8 cellular contexts compared by ENCODE assay signal in genomic region chr2:109715302-109715937, GRCh38.
DNase-seq lines count a peak whose midpoint lies in the region; ATAC-seq and TF ChIP-seq lines count a peak whose summit lies in the region.

No MANE protein-coding gene starts in this region.

- H3K27ac ChIP-seq in GM23248 (no peak overlapping the region), VCaP (no peak overlapping the region), left ventricle myocardium inferior (replicated peaks) (no peak overlapping the region), spleen (no peak overlapping the region)

- H3K4me1 ChIP-seq in GM23248 (ENCODE audit: insufficient read depth) (no peaks in the 10 kb centered on the region), left ventricle myocardium inferior (no peaks in the 10 kb centered on the region), spleen (no peaks in the 10 kb centered on the region)

- no peaks in the 10 kb centered on the region for H3K79me2 ChIP-seq in GM23248 (ENCODE audit: insufficient read depth)

- H3K9ac ChIP-seq in GM23248: no peak overlapping the region

- peak; percentile 53 for TF ChIP-seq CTCF in VCaP (conservative IDR thresholded peaks at IDR 0.05)
- TF ChIP-seq CTCF in left ventricle myocardium inferior (IDR thresholded peaks at IDR 0.05; ENCODE audit: borderline replicate concordance): peak; percentile 80
- TF ChIP-seq CTCF in spleen (IDR thresholded peaks at IDR 0.05 in 8 of 11, conservative IDR thresholded peaks at IDR 0.05 in 3 of 11): peak in 8 of 11 experiments; percentile 32 to 57 (median 44)
- TF ChIP-seq CTCF in GM13977 (IDR thresholded peaks at IDR 0.05; ENCODE audit: extremely low read depth, insufficient read depth, missing control alignments): no peak
- no peak for TF ChIP-seq CTCF in omental fat pad (IDR thresholded peaks at IDR 0.05)

- no peaks in the 10 kb centered on the region for H3K9me2 ChIP-seq in GM23248 (ENCODE audit: insufficient read depth)

- ATAC-seq in GM18907 (IDR thresholded peaks at IDR 0.05; ENCODE audit: unreplicated experiment) (no peak), omental fat pad (ENCODE audit: low FRiP score) (no peak)

- H3K4me2 ChIP-seq in GM23248 (ENCODE audit: unreplicated experiment): no peak overlapping the region

- in situ Hi-C loops in GM23248 (cut with MboI) (loop anchor here (5.0 kb wide), 1 partner anchor 173 kb away; no protein-coding TSS in a partner anchor), GM13977 (cut with MboI; ENCODE audit: low pct_unique_long_range_greater_than_20kb, low sequenced_read_pairs, unreplicated experiment) (no loop called here)

- TF ChIP-seq POLR2A in spleen (IDR thresholded peaks at IDR 0.05): no peak

- intact Hi-C loops in left ventricle myocardium inferior (cut with micrococcal nuclease): no loop called here
- intact Hi-C loops in spleen (cut with DNase I; ENCODE audit: low total_unique reads): loop anchor here (5.0 kb wide), 1 partner anchor 168 kb away; no protein-coding TSS in a partner anchor

- peak; percentile 56 for DNase-seq in GM23248
- no peak for DNase-seq in left ventricle myocardium inferior
- peak; percentile 24 for DNase-seq in spleen
- no peak for DNase-seq in GM13977 (ENCODE audit: low spot score)
- DNase-seq in SKM-1 (lab: John Stamatoyannopoulos, UW; ENCODE audit: unreplicated experiment): no peak
- no peak for DNase-seq in omental fat pad (ENCODE audit: low spot score)

- H2AFZ ChIP-seq in GM23248: no peak overlapping the region

- H3K27me3 ChIP-seq in GM23248 (replicated peaks; ENCODE audit: insufficient read depth) (no peaks in the 10 kb centered on the region), left ventricle myocardium inferior (ENCODE audit: low read depth) (no peaks in the 10 kb centered on the region), spleen (replicated peaks in 1 of 7) (no peaks in the 10 kb centered on the region)

- 8 to 17% methylated on average over 1 of the region's 1 CpG for WGBS in GM23248 (ENCODE audit: low coverage in 1 of 2, low lambda C conversion rate in 2 of 2, missing lambda C conversion rate in 2 of 2), 2 experiments
- WGBS in spleen, 5 donors: 41 to 67% (median 55%) methylated on average over 1 of the region's 1 CpG

- H3F3A ChIP-seq in GM23248 (ENCODE audit: insufficient read depth): no peaks in the 10 kb centered on the region

- H4K20me1 ChIP-seq in GM23248 (ENCODE audit: insufficient read depth): no peaks in the 10 kb centered on the region

- no peak overlapping the region for H3K4me3 ChIP-seq in GM23248
- no peak overlapping the region for H3K4me3 ChIP-seq in left ventricle myocardium inferior
- H3K4me3 ChIP-seq in spleen: no peak overlapping the region

- H3K36me3 ChIP-seq in GM23248 (ENCODE audit: low read depth) (no peaks in the 10 kb centered on the region), left ventricle myocardium inferior (no peaks in the 10 kb centered on the region), spleen (no peaks in the 10 kb centered on the region)

- H3K9me3 ChIP-seq in GM23248 (ENCODE audit: low read depth) (no peaks in the 10 kb centered on the region), left ventricle myocardium inferior (replicated peaks) (peaks cover 8% of the 10 kb centered on the region), spleen (peaks cover 0 to 6% (median 0%) of the 10 kb centered on the region in 8 donors)

Comparison
In these comparisons a context has a peak if more than half of its experiments do, and no peak if none do; other contexts are left out.
1. DNase-seq: peak in GM23248 (single experiment) and spleen (single experiment); none in left ventricle myocardium inferior (single experiment), GM13977 (single experiment), SKM-1 (single experiment) and omental fat pad (single experiment).
2. CTCF ChIP-seq: peak in VCaP (single experiment), left ventricle myocardium inferior (single experiment) and spleen (8 of 11); none in GM13977 (single experiment) and omental fat pad (0 of 3).